In genomic region chr20:31698243-31698802, GRCh38 we compare ENCODE assay signal across 10 cellular contexts. TPM values are rescaled to one million over a fixed set of nuclear protein-coding genes. Genes with fewer than 3 reads are reported as not detected.
DNase-seq lines count a peak whose midpoint lies in the region; ATAC-seq and TF ChIP-seq lines count a peak whose summit lies in the region.
"Had no signal": no experiment of that assay in that cellular context is flagged by ENCODE, and none has a peak within 500 bp of the region (broad histone marks: within the 10 kb centered on the region; RNA-seq: fewer than 3 reads in every experiment).

No MANE protein-coding gene starts in this region.

- peak overlapping the region; percentile 91 for H3K27ac Mint-ChIP-seq in activated naive CD4-positive, alpha-beta T cell treated with anti-CD3 and anti-CD28 coated beads for 36 hours
- peak overlapping the region; percentile 97 for H3K27ac Mint-ChIP-seq in type B pancreatic cell

- in situ Hi-C loops in brain microvascular endothelial cell (cut with HindIII; ENCODE audit: low pct_ligation_motif_present, low sequenced_read_pairs) = no loop called here

- CTCF ChIA-PET in activated naive CD4-positive, alpha-beta T cell treated with anti-CD3 and anti-CD28 coated beads for 36 hours (lab: Charles Lee) = interaction anchor here (0.7 to 6.2 kb wide), 10 partner anchors 14 to 248 kb away, joined by 3 to 37 read pairs (median 4); partner anchors contain the start of gene BCL2L1

- H3K9ac ChIP-seq in muscle layer of colon (ENCODE audit: low read length) = no peak overlapping the region

- H3K36me3 Mint-ChIP-seq in activated naive CD4-positive, alpha-beta T cell treated with anti-CD3 and anti-CD28 coated beads for 36 hours (ENCODE audit: low read depth) = peaks cover 49% of the 10 kb centered on the region
- peaks cover 46% of the 10 kb centered on the region for H3K36me3 Mint-ChIP-seq in type B pancreatic cell

- peaks cover 14% of the 10 kb centered on the region for H3K36me3 ChIP-seq in brain microvascular endothelial cell (replicated peaks)
- H3K36me3 ChIP-seq in muscle layer of colon (ENCODE audit: insufficient read depth, low read length) = no peaks in the 10 kb centered on the region

- H3K27ac ChIP-seq in brain microvascular endothelial cell (peak overlapping the region; percentile 81), muscle layer of colon (ENCODE audit: low read depth, low read length) (peak overlapping the region; percentile 61)

- peaks cover 77% of the 10 kb centered on the region for H3K4me1 Mint-ChIP-seq in activated naive CD4-positive, alpha-beta T cell treated with anti-CD3 and anti-CD28 coated beads for 36 hours (ENCODE audit: low read depth)
- H3K4me1 Mint-ChIP-seq in type B pancreatic cell (ENCODE audit: unreplicated experiment) = peaks cover 27% of the 10 kb centered on the region

- no peak overlapping the region for H3K4me3 Mint-ChIP-seq in activated naive CD4-positive, alpha-beta T cell treated with anti-CD3 and anti-CD28 coated beads for 36 hours
- no peak overlapping the region for H3K4me3 Mint-ChIP-seq in type B pancreatic cell

- DNase-seq in activated naive CD4-positive, alpha-beta T cell treated with anti-CD3 and anti-CD28 coated beads for 36 hours = no peak
- DNase-seq in activated naive CD4-positive, alpha-beta T cell treated with Interleukin-2 at 50 U/mL for 16 hours = no peak
- DNase-seq in brain microvascular endothelial cell (no peak), type B pancreatic cell (ENCODE audit: extremely low spot score, unreplicated experiment) (no peak), SW 1271 (lab: John Stamatoyannopoulos, UW) (no peak)
- DNase-seq: NCI-H524; stimulated activated CD4-positive, alpha-beta T cell treated with anti-CD3 and anti-CD28 coated beads, Interleukin-2, amount 100 ng/mL, for 24 hours had no signal

- no peak for TF ChIP-seq CTCF in brain microvascular endothelial cell (IDR thresholded peaks at IDR 0.05; ENCODE audit: low read depth, low read length, missing control alignments)
- no peak for TF ChIP-seq CTCF in type B pancreatic cell (conservative IDR thresholded peaks at IDR 0.05)

- H3K9me3 Mint-ChIP-seq in activated naive CD4-positive, alpha-beta T cell treated with anti-CD3 and anti-CD28 coated beads for 36 hours = no peaks in the 10 kb centered on the region
- H3K9me3 Mint-ChIP-seq in type B pancreatic cell = no peaks in the 10 kb centered on the region

- no peaks in the 10 kb centered on the region for H3K27me3 Mint-ChIP-seq in activated naive CD4-positive, alpha-beta T cell treated with anti-CD3 and anti-CD28 coated beads for 36 hours (ENCODE audit: low read depth)
- H3K27me3 Mint-ChIP-seq in type B pancreatic cell = no peaks in the 10 kb centered on the region

- peaks cover 16% of the 10 kb centered on the region for H3K4me1 ChIP-seq in muscle layer of colon (ENCODE audit: insufficient read depth, low read length)

- H3K27me3 ChIP-seq in brain microvascular endothelial cell (replicated peaks) (no peaks in the 10 kb centered on the region), muscle layer of colon (ENCODE audit: control insufficient read depth in 1 of 2, insufficient read depth in 2 of 2, low read length in 2 of 2) (no peaks in the 10 kb centered on the region)

- H3K4me3 ChIP-seq in brain microvascular endothelial cell (ENCODE audit: low read depth, low read length) (no peak overlapping the region), muscle layer of colon (ENCODE audit: low read depth in 1 of 2, low read length in 2 of 2) (no peak overlapping the region)

- no peak for ATAC-seq in GM21526 (IDR thresholded peaks at IDR 0.05; ENCODE audit: low FRiP score, unreplicated experiment)
- no peak for ATAC-seq in HG03135 (IDR thresholded peaks at IDR 0.05; ENCODE audit: unreplicated experiment)

- intact Hi-C loops in activated naive CD4-positive, alpha-beta T cell treated with anti-CD3 and anti-CD28 coated beads for 36 hours (cut with micrococcal nuclease) = no loop called here

- H3K9me3 ChIP-seq in muscle layer of colon (ENCODE audit: low read length) = no peaks in the 10 kb centered on the region

RNA-seq across cellular contexts. Expression of gene BCL2L1, which starts 24.3 kb away (rescaled TPM):
- 10 to 100 TPM; 87.9 to 89.2 TPM for total RNA-seq in activated naive CD4-positive, alpha-beta T cell treated with anti-CD3 and anti-CD28 coated beads for 36 hours
- 142 and 243 TPM in 2 replicates for total RNA-seq in type B pancreatic cell (ENCODE audit: low replicate concordance)

RNA-seq across cellular contexts. Expression of gene TPX2, which starts 40.8 kb away (rescaled TPM):
- total RNA-seq in activated naive CD4-positive, alpha-beta T cell treated with anti-CD3 and anti-CD28 coated beads for 36 hours = 100 to 1,000 TPM; 166 to 175 TPM
- total RNA-seq in type B pancreatic cell (ENCODE audit: low replicate concordance) = 45.0 and 130 TPM in 2 replicates
